Comparison of ENCODE assay signal across 8 cellular contexts in the genomic region with DNA sequence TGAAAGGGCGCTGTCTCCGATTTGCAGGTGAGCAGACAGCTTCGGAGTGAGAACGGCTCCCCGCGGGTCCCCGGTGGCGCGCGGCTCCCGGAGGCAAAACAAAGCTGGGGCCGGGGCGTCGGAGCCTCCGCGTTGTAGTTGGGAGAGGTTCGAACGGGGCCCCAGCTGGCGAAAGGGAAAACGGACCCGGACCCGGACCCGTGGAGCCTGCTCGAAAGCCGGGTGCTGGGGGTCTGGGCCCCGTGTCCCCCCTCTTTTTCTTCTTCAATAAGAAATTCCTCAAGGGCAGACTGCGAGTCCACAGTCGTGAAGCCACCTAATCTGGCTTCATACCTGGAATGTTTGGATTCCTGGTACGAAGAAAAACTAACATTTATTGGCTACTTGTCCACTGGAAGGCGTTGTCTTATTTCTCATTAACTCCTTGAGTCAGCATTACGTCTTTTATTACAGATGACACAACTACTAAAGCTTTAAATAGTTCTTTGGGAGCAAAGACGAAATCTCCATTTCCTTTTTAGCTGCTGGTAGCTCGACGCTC. TPM values are rescaled to one million over a fixed set of nuclear protein-coding genes. Genes with fewer than 3 reads are reported as not detected.
DNase-seq lines count a peak whose midpoint lies in the region; ATAC-seq, FAIRE-seq and TF ChIP-seq lines count a peak whose summit lies in the region.

No MANE protein-coding gene starts in this region.

- intact Hi-C loops in K562 (cut with micrococcal nuclease): loop anchor here (2.0 kb wide), 1 partner anchor 26 kb away; a partner anchor contains a TSS

- FAIRE-seq in K562 (lab: Jason Lieb, UNC): peak; percentile 72

- H3K36me3 ChIP-seq in K562 (ENCODE audit: control insufficient read depth, insufficient read depth, low read length) (no peaks in the 10 kb centered on the region), iPS DF 6.9 (ENCODE audit: control insufficient read depth, insufficient read depth, low read length) (no peaks in the 10 kb centered on the region), rectal smooth muscle tissue (ENCODE audit: control insufficient read depth, insufficient read depth, low read length) (no peaks in the 10 kb centered on the region)

- in situ Hi-C loops in K562 (cut with MboI): no loop called here

- peaks cover 3 to 10% of the 10 kb centered on the region in 2 experiments; a peak in 2 of 5 replicates for H3K4me1 ChIP-seq in K562 (replicated peaks in 1 of 2; ENCODE audit: control insufficient read depth in 2 of 2, insufficient read depth in 2 of 2, low read length in 2 of 2)
- peaks cover 2% of the 10 kb centered on the region; the same call in 1 of the 2 replicates for H3K4me1 ChIP-seq in iPS DF 6.9 (ENCODE audit: control insufficient read depth, insufficient read depth, low read length)
- peaks cover 5% of the 10 kb centered on the region for H3K4me1 ChIP-seq in rectal smooth muscle tissue (ENCODE audit: control insufficient read depth, insufficient read depth, low read length)

- no peak for TF ChIP-seq CTCF in K562 (IDR thresholded peaks at IDR 0.05 in 2 of 3, conservative IDR thresholded peaks at IDR 0.05 in 1 of 3; ENCODE audit: insufficient read depth in 2 of 3, low read depth in 1 of 3, low read length in 3 of 3)

- H3K27me3 ChIP-seq in K562 (ENCODE audit: control insufficient read depth in 2 of 2, insufficient read depth in 2 of 2, low read length in 2 of 2) (no peaks in the 10 kb centered on the region), iPS DF 6.9 (ENCODE audit: control insufficient read depth, insufficient read depth, low read length) (no peaks in the 10 kb centered on the region), rectal smooth muscle tissue (ENCODE audit: control insufficient read depth, insufficient read depth, low read length) (no peaks in the 10 kb centered on the region)

- no peak for TF ChIP-seq RAD21 in K562 (CRISPR knock-in tag; conservative IDR thresholded peaks at IDR 0.05 in 1 of 2, IDR thresholded peaks at IDR 0.05 in 1 of 2)

- no peaks in the 10 kb centered on the region for H3K9me1 ChIP-seq in K562 (ENCODE audit: control insufficient read depth, insufficient read depth, low read length)

- H3K4me3 ChIP-seq in K562: peak overlapping the region; percentile 93
- peak overlapping the region; percentile 59; the same call in 1 of the 2 replicates for H3K4me3 ChIP-seq in iPS DF 6.9 (ENCODE audit: low read length)
- peak overlapping the region; percentile 97 for H3K4me3 ChIP-seq in rectal smooth muscle tissue (ENCODE audit: low read length)

- H3K27ac ChIP-seq in K562 (ENCODE audit: extremely low read depth, low read depth, low read length) (peak overlapping the region; percentile 97), iPS DF 6.9 (ENCODE audit: low read length) (no peak overlapping the region), rectal smooth muscle tissue (ENCODE audit: low read depth, low read length) (peak overlapping the region; percentile 98)

- H3K79me2 ChIP-seq in K562 (ENCODE audit: control insufficient read depth, insufficient read depth, low read length): peaks cover 34% of the 10 kb centered on the region

- TF ChIP-seq EP300 in K562 (IDR thresholded peaks at IDR 0.05; ENCODE audit: low read length): no peak

- POLR2A ChIA-PET in K562 (lab: Yijun Ruan, JAX): interaction anchor here (0.8 to 2.1 kb wide), 2 partner anchors 25 to 66 kb away, joined by 3 to 16 read pairs; no protein-coding TSS in a partner anchor

- H4K20me1 ChIP-seq in K562 (replicated peaks; ENCODE audit: control insufficient read depth, insufficient read depth, low read length): no peaks in the 10 kb centered on the region

- TSS peak; percentile 95 for BruUV-seq in K562 (replicated peaks; lab: Mats Ljungman, UMichigan)

- H3K9me3 ChIP-seq in K562 (replicated peaks; ENCODE audit: control insufficient read depth, insufficient read depth, low read depth, low read length) (no peaks in the 10 kb centered on the region), iPS DF 6.9 (ENCODE audit: control insufficient read depth, insufficient read depth, low read length) (no peaks in the 10 kb centered on the region)

- H2AFZ ChIP-seq in K562 (ENCODE audit: low read depth, low read length): peak overlapping the region; percentile 98

- WGBS in K562 (ENCODE audit: insufficient coverage, low coverage, missing lambda C conversion rate): 3% methylated on average over 32 of the region's 34 CpGs
- no CpG with 5 or more reads among the region's 34 CpGs for WGBS in iPS DF 6.9 (ENCODE audit: insufficient coverage, insufficient read length)

- H3K9ac ChIP-seq in K562 (ENCODE audit: insufficient read depth in 1 of 2, low read depth in 2 of 2, low read length in 2 of 2) (peak overlapping the region; percentile 94), rectal smooth muscle tissue (ENCODE audit: low read length) (peak overlapping the region; percentile 47)

- peak overlapping the region; percentile 88 for H3K4me2 ChIP-seq in K562 (ENCODE audit: insufficient read depth, low read length)

- CTCF ChIA-PET in K562 (lab: Yijun Ruan, JAX; ENCODE audit: low intra/inter-chr PET ratio): interaction anchor here (0.5 kb wide), 1 partner anchor 52 kb away, joined by 4 read pairs; no protein-coding TSS in a partner anchor

- ATAC-seq in K562 (peak; percentile 50), HG03139 (IDR thresholded peaks at IDR 0.05; ENCODE audit: unreplicated experiment) (no peak)

- TF ChIP-seq POLR2A in K562 (conservative IDR thresholded peaks at IDR 0.05): no peak

- DNase-seq in stimulated activated CD4-positive, alpha-beta T cell treated with anti-CD3 and anti-CD28 coated beads, Interleukin-12 subunit alpha, Interleukin-12 subunit beta, amount 100 ng/mL, for 4 hours: peak; percentile 32
- DNase-seq in stimulated activated CD4-positive, alpha-beta T cell treated with anti-CD3 and anti-CD28 coated beads, Interleukin-2, amount 100 ng/mL, for 48 hours: no peak
- peak; percentile 26 for DNase-seq in RPMI7951 (ENCODE audit: low read depth)
- DNase-seq in K562 (ENCODE audit: extremely low read depth in 1 of 4, low spot score in 3 of 4): peak; percentile 10 to 32 (median 21)
- DNase-seq in iPS DF 6.9 (ENCODE audit: low read depth, low spot score): no peak
- no peak for DNase-seq in SHP77 (lab: John Stamatoyannopoulos, UW)

TF ChIP-seq in K562, 482 proteins besides CTCF, POLR2A, EP300 and RAD21 (continues in another document):
- TF ChIP-seq GABPA (tag; conservative IDR thresholded peaks at IDR 0.05; ENCODE audit: low read depth) (no peak), MCM3 (IDR thresholded peaks at IDR 0.05) (no peak), NELFE (IDR thresholded peaks at IDR 0.05; ENCODE audit: insufficient read depth, insufficient read length) (no peak), CHD1 (IDR thresholded peaks at IDR 0.05; ENCODE audit: low read length) (no peak), RBM22 (IDR thresholded peaks at IDR 0.05; ENCODE audit: low read depth, low read length, poor library complexity, severe bottlenecking) (no peak), JUN (IDR thresholded peaks at IDR 0.05; ENCODE audit: borderline replicate concordance, low read depth, low read length) (no peak), JUN (CRISPR knock-in tag; IDR thresholded peaks at IDR 0.05; ENCODE audit: borderline replicate concordance) (no peak), RFX1 (IDR thresholded peaks at IDR 0.05) (no peak), C11orf30 (IDR thresholded peaks at IDR 0.05; ENCODE audit: low read depth) (peak; percentile 66), HLTF (IDR thresholded peaks at IDR 0.05) (no peak)

RNA-seq across cellular contexts. Expression of a gene that starts 0.6 kb away (rescaled TPM):
- total RNA-seq in RPMI7951 (2014; rRNA removed; shearing (Covaris generic)): 64.7 and 83.4 TPM in 2 replicates
- total RNA-seq in K562 (2011; cell fraction: chromatin; rRNA removed; ENCODE audit: low replicate concordance): 9.9 and 21.4 TPM in 2 replicates
- 6.2 and 8.7 TPM in 2 replicates for total RNA-seq in K562 (2011; cell fraction: nucleolus; rRNA removed)
- total RNA-seq in K562 (2011; cell fraction: nucleoplasm; rRNA removed): 13.3 and 17.4 TPM in 2 replicates
- total RNA-seq in K562 (2014; rRNA removed) (34.6 and 46.1 TPM in 2 replicates), K562 (2014; rRNA removed; fragmentation: Illumina TruSeq; extraction: Trizol) (43.9 and 53.6 TPM in 2 replicates), K562 (2015; rRNA removed; fragmentation: Illumina TruSeq; extraction: Trizol) (41.2 and 44.4 TPM in 2 replicates), K562 (2021) (20.4 and 23.5 TPM in 2 replicates)
- polyA plus RNA-seq in K562 (2011; rRNA removed) (35.9 and 40.8 TPM in 2 replicates), K562 (2014; fragmentation: Illumina TruSeq; extraction: Trizol) (58.1 and 73.6 TPM in 2 replicates), K562 (2014; fragmentation: Nextera tagmentation; extraction: Ambion mirVana) (10 to 100 TPM; 62.0 to 71.2 TPM), K562 (2014; rRNA removed) (45.2 and 47.5 TPM in 2 replicates)
- polyA plus RNA-seq in K562 (2011; cell fraction: cytosol; rRNA removed): 20.1 and 34.4 TPM in 2 replicates
- polyA plus RNA-seq in K562 (2011; cell fraction: nucleus; rRNA removed): 13.5 and 20.6 TPM in 2 replicates
- polyA plus RNA-seq in K562 (2012): 31.5 and 40.7 TPM in 2 replicates
- polyA minus RNA-seq in K562 (2011; rRNA and poly(A)+ RNA removed): 23.6 and 32.2 TPM in 2 replicates
- polyA minus RNA-seq in K562 (2011; cell fraction: cytosol; rRNA and poly(A)+ RNA removed): 8.9 and 11.3 TPM in 2 replicates
- 7.8 and 16.4 TPM in 2 replicates for polyA minus RNA-seq in K562 (2011; cell fraction: nucleus; rRNA and poly(A)+ RNA removed)

RNA-seq across cellular contexts. Expression of a gene that starts 26.6 kb away (rescaled TPM):
- total RNA-seq in RPMI7951 (2014; rRNA removed; shearing (Covaris generic)): 168 and 185 TPM in 2 replicates
- total RNA-seq in K562 (2011; cell fraction: chromatin; rRNA removed; ENCODE audit: low replicate concordance): 33.9 and 37.6 TPM in 2 replicates
- total RNA-seq in K562 (2011; cell fraction: nucleolus; rRNA removed): 30.0 and 31.3 TPM in 2 replicates
- total RNA-seq in K562 (2011; cell fraction: nucleoplasm; rRNA removed): 35.6 and 63.0 TPM in 2 replicates
- total RNA-seq in K562 (2014; rRNA removed): 197 and 224 TPM in 2 replicates
- 239 and 267 TPM in 2 replicates for total RNA-seq in K562 (2014; rRNA removed; fragmentation: Illumina TruSeq; extraction: Trizol)
- 184 and 203 TPM in 2 replicates for total RNA-seq in K562 (2015; rRNA removed; fragmentation: Illumina TruSeq; extraction: Trizol)
- 152 and 160 TPM in 2 replicates for total RNA-seq in K562 (2021)
- polyA plus RNA-seq in K562 (2011; rRNA removed): 126 and 174 TPM in 2 replicates
- 69.8 and 130 TPM in 2 replicates for polyA plus RNA-seq in K562 (2011; cell fraction: cytosol; rRNA removed)
- 73.0 and 80.9 TPM in 2 replicates for polyA plus RNA-seq in K562 (2011; cell fraction: nucleus; rRNA removed)
- 119 and 134 TPM in 2 replicates for polyA plus RNA-seq in K562 (2012)
- polyA plus RNA-seq in K562 (2014; fragmentation: Illumina TruSeq; extraction: Trizol): 261 and 303 TPM in 2 replicates
- 10 to 100 TPM; 47.5 to 63.9 TPM for polyA plus RNA-seq in K562 (2014; fragmentation: Nextera tagmentation; extraction: Ambion mirVana)
- 161 and 162 TPM in 2 replicates for polyA plus RNA-seq in K562 (2014; rRNA removed)
- 101 and 123 TPM in 2 replicates for polyA minus RNA-seq in K562 (2011; rRNA and poly(A)+ RNA removed)
- 51.2 and 61.3 TPM in 2 replicates for polyA minus RNA-seq in K562 (2011; cell fraction: cytosol; rRNA and poly(A)+ RNA removed)
- 41.2 and 50.1 TPM in 2 replicates for polyA minus RNA-seq in K562 (2011; cell fraction: nucleus; rRNA and poly(A)+ RNA removed)

Comparison
In these comparisons a context has a peak if more than half of its experiments do, and no peak if none do; other contexts are left out.
1. DNase-seq: peak in stimulated activated CD4-positive, alpha-beta T cell treated with anti-CD3 and anti-CD28 coated beads, Interleukin-12 subunit alpha, Interleukin-12 subunit beta, amount 100 ng/mL, for 4 hours (single experiment), RPMI7951 (single experiment) and K562 (4 of 4); none in stimulated activated CD4-positive, alpha-beta T cell treated with anti-CD3 and anti-CD28 coated beads, Interleukin-2, amount 100 ng/mL, for 48 hours (0 of 2), iPS DF 6.9 (single experiment) and SHP77 (0 of 2).
2. Peak in every context shown above with its lines, with median percentiles within 50 percentile points of each other: H3K4me3 ChIP-seq.